15 cellular contexts compared by ENCODE assay signal in the genomic region with DNA sequence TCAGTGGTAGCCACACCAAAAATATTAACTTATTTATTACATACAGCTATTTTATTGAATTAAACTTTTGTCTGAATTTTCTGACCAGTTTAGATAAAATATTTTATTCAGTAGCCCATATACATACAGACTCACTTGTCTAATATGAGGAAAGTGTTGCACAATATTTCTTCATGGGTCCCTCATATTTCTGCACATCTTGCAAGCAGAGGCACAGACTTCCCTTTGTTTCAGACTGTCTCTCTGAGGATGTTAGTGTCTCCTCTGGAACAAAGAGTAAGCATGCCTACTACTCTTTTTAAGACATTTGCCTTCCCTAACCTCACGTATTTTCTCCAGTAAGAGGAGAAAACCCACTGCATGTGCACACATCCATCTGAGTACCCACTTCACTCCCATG.
A peak's percentile ranks its signal among the peaks of the same experiment; 100 is the strongest.
DNase-seq lines count a peak whose midpoint lies in the region; TF ChIP-seq lines count a peak whose summit lies in the region.
"Had no signal": no experiment of that assay in that cellular context is flagged by ENCODE, and none has a peak within 500 bp of the region (broad histone marks: within the 10 kb centered on the region; RNA-seq: fewer than 3 reads in every experiment).

No MANE protein-coding gene starts in this region.

- DNase-seq in COLO829 (ENCODE audit: low spot score) (peak; percentile 67), NOMO-1 treated with DMSO at 0.1 percent for 48 hours (lab: John Stamatoyannopoulos, UW; ENCODE audit: unreplicated experiment) (peak; percentile 34), cardiac fibroblast (ENCODE audit: low read depth in 2 of 2) (peak; percentile 44 to 49), foreskin melanocyte (peak; percentile 86), NCI-H345 (lab: John Stamatoyannopoulos, UW) (no peak), dedifferentiated amniotic fluid mesenchymal stem cell (ENCODE audit: extremely low spot score) (no peak), NCI-H524 (lab: John Stamatoyannopoulos, UW) (no peak)
- DNase-seq: BE2C; CD4-positive, alpha-beta T cell; H7; Kasumi-1; NCI-H1417; NCI-H1930; SHP77 treated with DMSO at 0.1 percent for 48 hours; SW 1271 had no signal

- no peak for TF ChIP-seq CTCF in cardiac fibroblast (IDR thresholded peaks at IDR 0.05; ENCODE audit: low read depth, low read length)

- H3K4me3 ChIP-seq in cardiac fibroblast (replicated peaks in 1 of 2; ENCODE audit: low read depth in 2 of 2, low read length in 2 of 2), result no peak overlapping the region

Comparison
In these comparisons a context has a peak if more than half of its experiments do, and no peak if none do; other contexts are left out.
1. DNase-seq: peak in COLO829 (single experiment), NOMO-1 treated with DMSO at 0.1 percent for 48 hours (single experiment), cardiac fibroblast (2 of 2) and foreskin melanocyte (single experiment); none in NCI-H345 (single experiment), dedifferentiated amniotic fluid mesenchymal stem cell (single experiment) and NCI-H524 (0 of 2).